14 cellular contexts compared by ENCODE assay signal in genomic region chr14:69620981-69621380, GRCh38. TPM values are rescaled to one million over a fixed set of nuclear protein-coding genes. Genes with fewer than 3 reads are reported as not detected.
DNase-seq lines count a peak whose midpoint lies in the region; ATAC-seq and TF ChIP-seq lines count a peak whose summit lies in the region.
"Had no signal": no experiment of that assay in that cellular context is flagged by ENCODE, and none has a peak within 500 bp of the region (broad histone marks: within the 10 kb centered on the region; RNA-seq: fewer than 3 reads in every experiment).

No MANE protein-coding gene starts in this region.

- H3K4me3 ChIP-seq in BLaER1 treated with 17β-estradiol and CSF1 and Interleukin-3, amounts not matched to agents 10 nM and 100 nM, result no peak overlapping the region
- H3K4me3 ChIP-seq in CD8-positive, alpha-beta memory T cell (ENCODE audit: low read length), result no peak overlapping the region
- H3K4me3 ChIP-seq in coronary artery, result no peak overlapping the region
- H3K4me3 ChIP-seq: adrenal gland had no signal

- POLR2A ChIA-PET in CD8-positive, alpha-beta memory T cell (lab: Charles Lee), result no interaction called here

- peak overlapping the region in 10 of 11 experiments; percentile 0 to 99 (median 72); a peak in 14 of 22 replicates for H3K4me2 ChIP-seq in BLaER1 treated with 17β-estradiol and CSF1 and Interleukin-3, amounts not matched to agents 10 nM and 100 nM

- H3K9ac ChIP-seq in BLaER1 treated with 17β-estradiol and CSF1 and Interleukin-3, amounts not matched to agents 10 nM and 100 nM, result peak overlapping the region in 1 of 11 experiments; percentile 28; a peak in 1 of 22 replicates
- H3K9ac ChIP-seq: parathyroid adenoma had no signal

- no peaks in the 10 kb centered on the region for H3K9me3 ChIP-seq in BLaER1 treated with 17β-estradiol and CSF1 and Interleukin-3, amounts not matched to agents 10 nM and 100 nM (replicated peaks in 1 of 11)
- no peaks in the 10 kb centered on the region for H3K9me3 ChIP-seq in CD8-positive, alpha-beta memory T cell (ENCODE audit: low read length)
- H3K9me3 ChIP-seq: adrenal gland, spleen had no signal

- H3K36me3 ChIP-seq in BLaER1 treated with 17β-estradiol and CSF1 and Interleukin-3, amounts not matched to agents 10 nM and 100 nM, result peaks cover 0 to 39% (median 5%) of the 10 kb centered on the region in 11 experiments; a peak in 9 of 22 replicates
- H3K36me3 ChIP-seq in CD8-positive, alpha-beta memory T cell (ENCODE audit: insufficient read depth, low read length), result no peaks in the 10 kb centered on the region
- H3K36me3 ChIP-seq: adrenal gland had no signal

- no peak for DNase-seq in CD8-positive, alpha-beta memory T cell
- no peak for DNase-seq in mesothelial cell of epicardium (ENCODE audit: low spot score in 2 of 2, unreplicated experiment in 2 of 2)
- DNase-seq in coronary artery (ENCODE audit: low spot score), result no peak
- DNase-seq in GOT3 (lab: John Stamatoyannopoulos, UW), result no peak
- DNase-seq: adrenal gland, NCI-H1105 treated with DMSO at 0.1 percent for 48 hours, spleen had no signal

- H4K20me1 ChIP-seq in BLaER1 treated with 17β-estradiol and CSF1 and Interleukin-3, amounts not matched to agents 10 nM and 100 nM, result peaks cover 51 to 100% (median 97%) of the 10 kb centered on the region in 11 experiments; a peak in 21 of 22 replicates

- no peaks in the 10 kb centered on the region for H3K27me3 Mint-ChIP-seq in CD8-positive, alpha-beta memory T cell
- no peaks in the 10 kb centered on the region for H3K27me3 Mint-ChIP-seq in activated naive CD8-positive, alpha-beta T cell
- H3K27me3 Mint-ChIP-seq in mesothelial cell of epicardium (ENCODE audit: low read depth), result no peaks in the 10 kb centered on the region

- H3K4me1 Mint-ChIP-seq in CD8-positive, alpha-beta memory T cell, result peaks cover 90 to 98% (median 98%) of the 10 kb centered on the region in 3 donors
- peaks cover 93% of the 10 kb centered on the region for H3K4me1 Mint-ChIP-seq in activated naive CD8-positive, alpha-beta T cell (ENCODE audit: low read depth)
- H3K4me1 Mint-ChIP-seq in mesothelial cell of epicardium, result peaks cover 53% of the 10 kb centered on the region

- no peak for TF ChIP-seq CTCF in mesothelial cell of epicardium (IDR thresholded peaks at IDR 0.05; ENCODE audit: unreplicated experiment)
- TF ChIP-seq CTCF in coronary artery (IDR thresholded peaks at IDR 0.05), result no peak

- peak overlapping the region in 7 of 8 donors; percentile 24 to 99 (median 73) for H3K27ac Mint-ChIP-seq in CD8-positive, alpha-beta memory T cell
- peak overlapping the region; percentile 98 for H3K27ac Mint-ChIP-seq in activated naive CD8-positive, alpha-beta T cell
- H3K27ac Mint-ChIP-seq in mesothelial cell of epicardium, result peak overlapping the region; percentile 60

- H3K4me3 Mint-ChIP-seq in CD8-positive, alpha-beta memory T cell, result peak overlapping the region in 4 of 7 donors; percentile 12 to 60 (median 30)
- peak overlapping the region; percentile 48 for H3K4me3 Mint-ChIP-seq in activated naive CD8-positive, alpha-beta T cell
- H3K4me3 Mint-ChIP-seq in mesothelial cell of epicardium, result no peak overlapping the region

- ATAC-seq in HG03039 (IDR thresholded peaks at IDR 0.05; ENCODE audit: unreplicated experiment), result no peak
- ATAC-seq in HG02852 (IDR thresholded peaks at IDR 0.05; ENCODE audit: unreplicated experiment), result no peak

- peaks cover 69 to 99% (median 89%) of the 10 kb centered on the region in 10 experiments for H3K4me1 ChIP-seq in BLaER1 treated with 17β-estradiol and CSF1 and Interleukin-3, amounts not matched to agents 10 nM and 100 nM
- H3K4me1 ChIP-seq in CD8-positive, alpha-beta memory T cell (ENCODE audit: insufficient read depth, low read length), result peaks cover 94% of the 10 kb centered on the region

- H3K9me3 Mint-ChIP-seq in CD8-positive, alpha-beta memory T cell, result no peaks in the 10 kb centered on the region
- no peaks in the 10 kb centered on the region for H3K9me3 Mint-ChIP-seq in activated naive CD8-positive, alpha-beta T cell (ENCODE audit: low read depth)
- no peaks in the 10 kb centered on the region for H3K9me3 Mint-ChIP-seq in mesothelial cell of epicardium

- CTCF ChIA-PET in CD8-positive, alpha-beta memory T cell (lab: Charles Lee), result no interaction called here

- H3K27me3 ChIP-seq in BLaER1 treated with 17β-estradiol and CSF1 and Interleukin-3, amounts not matched to agents 10 nM and 100 nM, result no peaks in the 10 kb centered on the region
- H3K27me3 ChIP-seq in CD8-positive, alpha-beta memory T cell (ENCODE audit: insufficient read depth, low read length, poor library complexity, severe bottlenecking), result no peaks in the 10 kb centered on the region
- H3K27me3 ChIP-seq: adrenal gland, spleen had no signal

- H3K36me3 Mint-ChIP-seq in CD8-positive, alpha-beta memory T cell, result peaks cover 0 to 3% (median 2%) of the 10 kb centered on the region in 3 donors
- peaks cover 12% of the 10 kb centered on the region for H3K36me3 Mint-ChIP-seq in activated naive CD8-positive, alpha-beta T cell
- no peaks in the 10 kb centered on the region for H3K36me3 Mint-ChIP-seq in mesothelial cell of epicardium

- H3K27ac ChIP-seq in BLaER1 treated with 17β-estradiol and CSF1 and Interleukin-3, amounts not matched to agents 10 nM and 100 nM, result peak overlapping the region in 2 of 11 experiments; percentile 3 to 6; a peak in 1 of 22 replicates
- no peak overlapping the region for H3K27ac ChIP-seq in CD8-positive, alpha-beta memory T cell (ENCODE audit: low read depth, low read length)
- no peak overlapping the region for H3K27ac ChIP-seq in coronary artery
- H3K27ac ChIP-seq: parathyroid adenoma had no signal

RNA-seq across cellular contexts. Expression of gene SUSD6, which starts 9.6 kb away (rescaled TPM):
- total RNA-seq in CD8-positive, alpha-beta memory T cell, result 10 to 100 TPM; 51.4 to 53.9 TPM
- 9.3 TPM for polyA plus RNA-seq in CD8-positive, alpha-beta memory T cell
- 34.7 to 37.3 TPM (median 35.3 TPM) in 3 replicates for total RNA-seq in mesothelial cell of epicardium

RNA-seq across cellular contexts. Expression of gene CCDC177, which starts 46.3 kb away (rescaled TPM):
- not detected for total RNA-seq in CD8-positive, alpha-beta memory T cell
- not detected for polyA plus RNA-seq in CD8-positive, alpha-beta memory T cell
- total RNA-seq in mesothelial cell of epicardium, result 0.24 to 0.34 TPM (median 0.34 TPM) in 3 replicates
- total RNA-seq: epithelial cell of proximal tubule, mesenteric fat pad, spleen had no signal
- polyA plus RNA-seq: spleen had no signal
